1 cellular context compared by ENCODE assay signal in the genomic region with DNA sequence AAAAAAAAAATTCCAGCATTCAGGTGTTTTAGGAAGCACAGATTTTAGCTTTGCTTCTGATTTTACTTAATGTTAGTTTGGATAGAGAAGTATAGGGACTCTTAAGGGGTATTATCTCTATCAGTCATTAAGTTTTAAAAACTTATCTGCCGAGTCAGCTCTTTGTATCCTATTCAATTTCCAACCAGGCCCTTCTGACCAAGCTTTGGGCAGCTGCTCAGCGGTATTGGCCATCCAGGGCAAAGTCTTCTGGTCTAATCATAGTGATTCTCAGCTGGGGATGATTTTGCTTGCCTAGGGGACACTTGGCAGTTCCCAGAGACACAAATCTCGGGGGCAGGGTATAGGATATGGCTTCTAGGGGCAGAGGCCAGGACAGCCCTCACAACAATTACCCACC.
A peak's percentile ranks its signal among the peaks of the same experiment; 100 is the strongest.
TF ChIP-seq lines count a peak whose summit lies in the region.

No MANE protein-coding gene starts in this region.

TF ChIP-seq in H1, 55 proteins besides CTCF, POLR2A, EP300 and RAD21:
- TF ChIP-seq, protein P1, sequence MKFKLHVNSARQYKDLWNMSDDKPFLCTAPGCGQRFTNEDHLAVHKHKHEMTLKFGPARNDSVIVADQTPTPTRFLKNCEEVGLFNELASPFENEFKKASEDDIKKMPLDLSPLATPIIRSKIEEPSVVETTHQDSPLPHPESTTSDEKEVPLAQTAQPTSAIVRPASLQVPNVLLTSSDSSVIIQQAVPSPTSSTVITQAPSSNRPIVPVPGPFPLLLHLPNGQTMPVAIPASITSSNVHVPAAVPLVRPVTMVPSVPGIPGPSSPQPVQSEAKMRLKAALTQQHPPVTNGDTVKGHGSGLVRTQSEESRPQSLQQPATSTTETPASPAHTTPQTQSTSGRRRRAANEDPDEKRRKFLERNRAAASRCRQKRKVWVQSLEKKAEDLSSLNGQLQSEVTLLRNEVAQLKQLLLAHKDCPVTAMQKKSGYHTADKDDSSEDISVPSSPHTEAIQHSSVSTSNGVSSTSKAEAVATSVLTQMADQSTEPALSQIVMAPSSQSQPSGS (IDR thresholded peaks at IDR 0.05; ENCODE audit: low read length) = no peak
- peak; percentile 73 for TF ChIP-seq MAFK (IDR thresholded peaks at IDR 0.05; ENCODE audit: low read depth, low read length)
